Comparison of ENCODE assay signal across 30 cellular contexts in genomic region chr11:85089654-85090053, GRCh38.
DNase-seq lines count a peak whose midpoint lies in the region; ATAC-seq and TF ChIP-seq lines count a peak whose summit lies in the region.
"Had no signal": no experiment of that assay in that cellular context is flagged by ENCODE, and none has a peak within 500 bp of the region (broad histone marks: within the 10 kb centered on the region; RNA-seq: fewer than 3 reads in every experiment).

No MANE protein-coding gene starts in this region.

- CTCF ChIA-PET in activated CD4-positive, alpha-beta memory T cell treated with anti-CD3 and anti-CD28 coated beads for 36 hours (lab: Charles Lee) = no interaction called here

- POLR2A ChIA-PET in activated CD4-positive, alpha-beta memory T cell treated with anti-CD3 and anti-CD28 coated beads for 36 hours (lab: Charles Lee) = no interaction called here

- H3K4me3 ChIP-seq in DOHH2 (ENCODE audit: low read length) = peak overlapping the region; percentile 37
- H3K4me3 ChIP-seq in effector memory CD4-positive, alpha-beta T cell (ENCODE audit: insufficient read depth, low read depth, low read length, poor library complexity, severe bottlenecking) = no peak overlapping the region
- H3K4me3 ChIP-seq: breast epithelium, left lung, sigmoid colon, thoracic aorta, uterus had no signal

- no peaks in the 10 kb centered on the region for H3K36me3 Mint-ChIP-seq in IgD-negative memory B cell
- no peaks in the 10 kb centered on the region for H3K36me3 Mint-ChIP-seq in activated CD4-positive, alpha-beta memory T cell treated with anti-CD3 and anti-CD28 coated beads for 36 hours
- H3K36me3 Mint-ChIP-seq: activated naive CD4-positive, alpha-beta T cell treated with anti-CD3 and anti-CD28 coated beads, Interleukin-2, amount 50 U/mL, for 72 hours; CD4-positive, CD25-positive, alpha-beta regulatory T cell had no signal

- H3K4me2 ChIP-seq in DOHH2 (ENCODE audit: low read length) = peak overlapping the region; percentile 58

- intact Hi-C loops in activated CD4-positive, alpha-beta memory T cell treated with anti-CD3 and anti-CD28 coated beads for 36 hours (cut with micrococcal nuclease) = no loop called here

- H4K20me1 ChIP-seq in DOHH2 (ENCODE audit: control insufficient read depth, insufficient read depth, low read depth, low read length) = no peaks in the 10 kb centered on the region

- peaks cover 2 to 10% (median 10%) of the 10 kb centered on the region in 3 donors for H3K9me3 Mint-ChIP-seq in IgD-negative memory B cell
- peaks cover 55% of the 10 kb centered on the region for H3K9me3 Mint-ChIP-seq in activated CD4-positive, alpha-beta memory T cell treated with anti-CD3 and anti-CD28 coated beads for 36 hours

- H3K27ac ChIP-seq in DOHH2 (ENCODE audit: low read depth, low read length) = peak overlapping the region; percentile 97
- H3K27ac ChIP-seq in effector memory CD4-positive, alpha-beta T cell (ENCODE audit: insufficient read depth, low read length, poor library complexity, severe bottlenecking) = no peak overlapping the region
- H3K27ac ChIP-seq: breast epithelium, left lung, neutrophil, sigmoid colon, thoracic aorta, uterus had no signal

- peak overlapping the region; percentile 2 to 86 (median 6) for H3K27ac Mint-ChIP-seq in IgD-negative memory B cell
- no peak overlapping the region for H3K27ac Mint-ChIP-seq in activated CD4-positive, alpha-beta memory T cell treated with anti-CD3 and anti-CD28 coated beads for 36 hours
- H3K27ac Mint-ChIP-seq: activated naive CD4-positive, alpha-beta T cell treated with anti-CD3 and anti-CD28 coated beads, Interleukin-2, amount 50 U/mL, for 72 hours; CD4-positive, CD25-positive, alpha-beta regulatory T cell; progenitor cell of endocrine pancreas; WTC11 had no signal

- no peaks in the 10 kb centered on the region for H3K9me2 ChIP-seq in DOHH2 (replicated peaks; ENCODE audit: control insufficient read depth, low read length)

- no peaks in the 10 kb centered on the region for H3K79me2 ChIP-seq in DOHH2 (ENCODE audit: control insufficient read depth, low read length)

- H3K27me3 ChIP-seq in DOHH2 (ENCODE audit: control insufficient read depth, low read length) = no peaks in the 10 kb centered on the region
- no peaks in the 10 kb centered on the region for H3K27me3 ChIP-seq in effector memory CD4-positive, alpha-beta T cell (replicated peaks; ENCODE audit: control insufficient read depth, insufficient read depth, low read length, poor library complexity, severe bottlenecking)
- H3K27me3 ChIP-seq: breast epithelium, left lung, neutrophil, sigmoid colon, uterus had no signal

- H3K4me3 Mint-ChIP-seq in IgD-negative memory B cell = peak overlapping the region; percentile 0 to 74 (median 37)
- no peak overlapping the region for H3K4me3 Mint-ChIP-seq in activated CD4-positive, alpha-beta memory T cell treated with anti-CD3 and anti-CD28 coated beads for 36 hours
- H3K4me3 Mint-ChIP-seq: CD4-positive, CD25-positive, alpha-beta regulatory T cell; WTC11 had no signal

- DNase-seq in A172 (ENCODE audit: low spot score) (no peak), putamen (ENCODE audit: low spot score) (no peak)
- no peak for DNase-seq in effector memory CD4-positive, alpha-beta T cell
- DNase-seq in activated CD4-positive, alpha-beta memory T cell treated with anti-CD3 and anti-CD28 coated beads for 36 hours = no peak
- DNase-seq: 8988T; CD4-positive, CD25-positive, alpha-beta regulatory T cell; IMR-90; left lung; mesendoderm; NCI-H1092 treated with DMSO at 0.1 percent for 48 hours; NCI-H187 treated with DMSO at 0.1 percent for 48 hours; NCI-H526; SIG-M5; sigmoid colon; stimulated activated CD4-positive, alpha-beta T cell treated with anti-CD3 and anti-CD28 coated beads, Interleukin-15, amount 100 ng/mL, for 24 hours; stimulated activated naive CD4-positive, alpha-beta T cell treated with Interleukin-2 at 50 U/mL for 16 hours; SW 1271; T1000; uterus had no signal

- no peaks in the 10 kb centered on the region for H3K27me3 Mint-ChIP-seq in IgD-negative memory B cell
- H3K27me3 Mint-ChIP-seq in activated CD4-positive, alpha-beta memory T cell treated with anti-CD3 and anti-CD28 coated beads for 36 hours = no peaks in the 10 kb centered on the region
- H3K27me3 Mint-ChIP-seq: CD4-positive, CD25-positive, alpha-beta regulatory T cell; progenitor cell of endocrine pancreas had no signal

- peaks cover 14% of the 10 kb centered on the region; the same call in 1 of the 2 replicates for H3K36me3 ChIP-seq in DOHH2 (ENCODE audit: control insufficient read depth, low read length)
- H3K36me3 ChIP-seq in effector memory CD4-positive, alpha-beta T cell (ENCODE audit: control insufficient read depth, insufficient read depth, low read length) = no peaks in the 10 kb centered on the region
- H3K36me3 ChIP-seq: breast epithelium, left lung, neutrophil, sigmoid colon, thoracic aorta, uterus had no signal

- H3F3A ChIP-seq in DOHH2 (ENCODE audit: control insufficient read depth, insufficient read depth) = peaks cover 24% of the 10 kb centered on the region

- peaks cover 37% of the 10 kb centered on the region for H3K4me1 ChIP-seq in DOHH2 (ENCODE audit: control insufficient read depth, low read length)
- H3K4me1 ChIP-seq in effector memory CD4-positive, alpha-beta T cell (ENCODE audit: control insufficient read depth, insufficient read depth, low read length, poor library complexity, severe bottlenecking) = no peaks in the 10 kb centered on the region
- H3K4me1 ChIP-seq: breast epithelium, left lung, sigmoid colon, uterus had no signal

- peak; percentile 47 for ATAC-seq in GM19328 (IDR thresholded peaks at IDR 0.05; ENCODE audit: unreplicated experiment)
- ATAC-seq in HG02623 (IDR thresholded peaks at IDR 0.05; ENCODE audit: unreplicated experiment) = peak; percentile 65
- ATAC-seq: activated naive CD4-positive, alpha-beta T cell treated with anti-CD3 and anti-CD28 coated beads, Interleukin-2, amount 50 U/mL, for 72 hours; left lung; Panc1; WTC11 had no signal

- H3K9me3 ChIP-seq in DOHH2 (ENCODE audit: control insufficient read depth, insufficient read depth, low read length) = peaks cover 26% of the 10 kb centered on the region; the same call in 1 of the 2 replicates
- H3K9me3 ChIP-seq in effector memory CD4-positive, alpha-beta T cell (ENCODE audit: control insufficient read depth, low read length) = no peaks in the 10 kb centered on the region
- H3K9me3 ChIP-seq: breast epithelium, neutrophil, sigmoid colon, thoracic aorta, uterus had no signal

- H3K4me1 Mint-ChIP-seq in IgD-negative memory B cell = peaks cover 31 to 42% (median 39%) of the 10 kb centered on the region in 3 donors
- no peaks in the 10 kb centered on the region for H3K4me1 Mint-ChIP-seq in activated CD4-positive, alpha-beta memory T cell treated with anti-CD3 and anti-CD28 coated beads for 36 hours (ENCODE audit: low read depth)
- H3K4me1 Mint-ChIP-seq: CD4-positive, CD25-positive, alpha-beta regulatory T cell; WTC11 had no signal

- no peak for TF ChIP-seq CTCF in DOHH2 (IDR thresholded peaks at IDR 0.05; ENCODE audit: low read depth, low read length, poor library complexity, severe bottlenecking)
